Comparison of ENCODE assay signal across 12 cellular contexts in the genomic region with DNA sequence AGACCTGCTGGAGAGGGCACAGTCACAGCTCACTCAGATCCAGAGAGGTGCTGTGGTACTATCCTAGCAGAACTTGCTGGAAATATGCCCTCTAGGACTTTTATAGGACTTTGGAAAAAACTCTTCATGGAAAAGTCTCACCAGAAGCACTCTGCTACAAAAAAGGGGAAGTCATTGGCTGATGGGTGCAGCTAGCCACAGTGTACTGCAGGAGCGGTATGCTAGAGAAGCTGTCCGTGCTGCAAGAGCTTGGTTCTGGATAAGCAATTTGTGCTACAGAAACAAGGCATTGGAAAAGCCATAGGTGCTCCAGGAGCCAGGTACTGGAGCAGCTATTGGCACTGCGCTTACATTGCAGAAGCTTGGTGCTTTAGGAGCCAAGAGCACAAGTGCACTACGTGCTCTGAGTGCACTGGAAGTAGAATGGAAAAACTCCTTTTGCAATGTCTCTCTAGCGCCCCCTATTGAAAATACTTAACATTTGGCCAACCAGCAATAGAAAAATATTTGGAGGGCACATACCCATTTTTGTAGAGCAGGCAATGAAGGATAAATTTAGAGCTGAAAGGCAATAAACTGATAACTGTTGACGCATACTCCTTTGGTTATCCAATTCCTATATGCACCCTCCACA.
DNase-seq lines count a peak whose midpoint lies in the region; ATAC-seq and TF ChIP-seq lines count a peak whose summit lies in the region.
"Had no signal": no experiment of that assay in that cellular context is flagged by ENCODE, and none has a peak within 500 bp of the region (broad histone marks: within the 10 kb centered on the region; RNA-seq: fewer than 3 reads in every experiment).

No MANE protein-coding gene starts in this region.

- H3K4me3 ChIP-seq in BE2C (ENCODE audit: low read depth, low read length) (no peak overlapping the region), fibroblast of pulmonary artery (replicated peaks; ENCODE audit: low read depth, low read length) (no peak overlapping the region)

- CTCF ChIA-PET in RWPE1 (lab: Yijun Ruan, JAX): interaction anchor here (0.6 to 1.0 kb wide), 4 partner anchors 9 to 216 kb away, joined by 3 to 5 read pairs (median 4); no protein-coding TSS in a partner anchor

- no peaks in the 10 kb centered on the region for H3K36me3 ChIP-seq in BE2C

- no peak for DNase-seq in BE2C
- DNase-seq in HFFc6: no peak
- no peak for DNase-seq in RWPE1 (ENCODE audit: low spot score)
- no peak for DNase-seq in fibroblast of pulmonary artery (ENCODE audit: low read depth)
- DNase-seq in activated CD4-positive, alpha-beta T cell treated with anti-CD3 and anti-CD28 coated beads for 4 hours: no peak
- DNase-seq in NCI-H1105 (lab: John Stamatoyannopoulos, UW): no peak
- DNase-seq: activated CD8-positive, alpha-beta memory T cell treated with anti-CD3 and anti-CD28 coated beads, Interleukin-2, amount 50 U/mL, for 48 hours; CD8-positive, alpha-beta memory T cell; foreskin fibroblast; NCI-H446 had no signal

- peaks cover 11% of the 10 kb centered on the region for H3K27me3 Mint-ChIP-seq in HFFc6 (ENCODE audit: insufficient read depth)

- peaks cover 4% of the 10 kb centered on the region; the same call in 1 of the 2 replicates for H3K27me3 ChIP-seq in BE2C

- peaks cover 10% of the 10 kb centered on the region for H3K4me1 Mint-ChIP-seq in HFFc6 (ENCODE audit: low read depth)
- H3K4me1 Mint-ChIP-seq: CD8-positive, alpha-beta memory T cell had no signal

- H3K9me3 ChIP-seq in BE2C: no peaks in the 10 kb centered on the region

- ATAC-seq in GM21528 (IDR thresholded peaks at IDR 0.05; ENCODE audit: low FRiP score, unreplicated experiment) (no peak), GM18520 (IDR thresholded peaks at IDR 0.05; ENCODE audit: unreplicated experiment) (no peak)

- no peaks in the 10 kb centered on the region for H3K4me1 ChIP-seq in BE2C

- POLR2A ChIA-PET in RWPE1 (lab: Yijun Ruan, JAX; ENCODE audit: low non-redundant PET): no interaction called here

- H3K27ac Mint-ChIP-seq in HFFc6: no peak overlapping the region
- H3K27ac Mint-ChIP-seq: CD8-positive, alpha-beta memory T cell had no signal

- H3K36me3 Mint-ChIP-seq in HFFc6 (ENCODE audit: low read depth): no peaks in the 10 kb centered on the region
- H3K36me3 Mint-ChIP-seq: CD8-positive, alpha-beta memory T cell had no signal

- no peak overlapping the region for H3K27ac ChIP-seq in RWPE1

- H3K9me3 Mint-ChIP-seq in HFFc6: no peaks in the 10 kb centered on the region

- TF ChIP-seq CTCF in BE2C (IDR thresholded peaks at IDR 0.05; ENCODE audit: low read depth, low read length) (peak; percentile 59), HFFc6 (IDR thresholded peaks at IDR 0.05) (peak; percentile 63), RWPE1 (conservative IDR thresholded peaks at IDR 0.05; ENCODE audit: low read depth) (peak; percentile 18), fibroblast of pulmonary artery (IDR thresholded peaks at IDR 0.05; ENCODE audit: low read length, missing control alignments) (peak; percentile 14)

- no peak overlapping the region for H3K4me3 Mint-ChIP-seq in HFFc6
- H3K4me3 Mint-ChIP-seq: CD8-positive, alpha-beta memory T cell had no signal
